1 cellular context compared by ENCODE assay signal in the genomic region with DNA sequence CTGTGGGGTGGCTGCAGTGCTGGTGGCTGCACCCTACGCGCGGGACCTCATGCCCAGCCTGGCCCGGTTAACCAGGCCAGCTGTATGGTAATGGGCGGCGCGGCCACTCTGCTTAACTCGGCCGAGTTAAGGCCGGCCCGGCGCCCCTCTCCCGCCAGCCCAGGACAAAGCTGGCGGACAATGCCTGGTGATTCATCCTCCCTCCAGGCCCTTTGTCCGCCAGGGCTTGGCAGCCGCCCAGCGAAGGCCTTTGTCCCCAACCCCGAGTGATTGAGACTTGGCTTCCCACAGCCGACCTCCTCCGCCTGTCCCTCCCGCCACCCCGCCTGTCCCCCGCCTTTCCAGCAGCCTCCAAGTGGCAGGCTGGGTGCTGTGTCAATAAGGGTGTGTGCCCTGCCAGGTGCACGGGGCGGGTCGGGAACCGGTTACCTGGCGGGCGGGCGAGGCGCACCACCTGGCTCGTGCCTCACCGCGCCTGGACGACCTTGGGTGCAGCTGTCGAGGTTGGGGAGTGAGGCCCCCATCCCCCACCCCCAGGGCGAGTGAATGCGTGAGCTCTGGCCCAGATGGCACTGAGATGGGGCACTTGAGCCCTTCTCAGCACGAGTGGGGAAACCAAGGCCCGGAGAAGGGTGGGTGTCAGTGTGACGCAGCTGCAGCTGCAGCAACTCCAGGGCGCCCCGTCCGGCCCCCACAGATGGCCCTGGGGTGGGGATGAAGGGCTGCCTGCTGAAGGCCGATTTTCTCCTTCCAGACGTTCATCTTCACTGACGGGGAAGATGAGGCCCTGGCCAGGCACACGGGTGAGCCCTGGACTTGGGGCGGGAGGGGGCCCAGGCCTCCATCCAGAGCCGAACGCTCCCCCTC.
TF ChIP-seq lines count a peak whose summit lies in the region.

No MANE protein-coding gene starts in this region.

TF ChIP-seq in K562, 482 proteins besides CTCF, POLR2A, EP300 and RAD21 (continued from another document and continues in another):
- TF ChIP-seq, protein P1, sequence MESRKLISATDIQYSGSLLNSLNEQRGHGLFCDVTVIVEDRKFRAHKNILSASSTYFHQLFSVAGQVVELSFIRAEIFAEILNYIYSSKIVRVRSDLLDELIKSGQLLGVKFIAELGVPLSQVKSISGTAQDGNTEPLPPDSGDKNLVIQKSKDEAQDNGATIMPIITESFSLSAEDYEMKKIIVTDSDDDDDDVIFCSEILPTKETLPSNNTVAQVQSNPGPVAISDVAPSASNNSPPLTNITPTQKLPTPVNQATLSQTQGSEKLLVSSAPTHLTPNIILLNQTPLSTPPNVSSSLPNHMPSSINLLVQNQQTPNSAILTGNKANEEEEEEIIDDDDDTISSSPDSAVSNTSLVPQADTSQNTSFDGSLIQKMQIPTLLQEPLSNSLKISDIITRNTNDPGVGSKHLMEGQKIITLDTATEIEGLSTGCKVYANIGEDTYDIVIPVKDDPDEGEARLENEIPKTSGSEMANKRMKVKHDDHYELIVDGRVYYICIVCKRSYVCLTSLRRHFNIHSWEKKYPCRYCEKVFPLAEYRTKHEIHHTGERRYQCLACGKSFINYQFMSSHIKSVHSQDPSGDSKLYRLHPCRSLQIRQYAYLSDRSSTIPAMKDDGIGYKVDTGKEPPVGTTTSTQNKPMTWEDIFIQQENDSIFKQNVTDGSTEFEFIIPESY (CRISPR knock-in tag; IDR thresholded peaks at IDR 0.05): peak; percentile 73
- TF ChIP-seq FOXK1 (CRISPR knock-in tag; IDR thresholded peaks at IDR 0.05; ENCODE audit: borderline replicate concordance): no peak
- TF ChIP-seq SMAD1 (IDR thresholded peaks at IDR 0.05; ENCODE audit: low read depth, low read length, partially characterized antibody): no peak
- TF ChIP-seq EP400 (IDR thresholded peaks at IDR 0.05): no peak
- TF ChIP-seq ZNF75A (CRISPR knock-in tag; IDR thresholded peaks at IDR 0.05): no peak
- TF ChIP-seq JUND (IDR thresholded peaks at IDR 0.05; ENCODE audit: borderline replicate concordance, low read depth, low read length): peak; percentile 74
- peak; percentile 42; the same call in 1 of the 3 replicates for TF ChIP-seq JUND (tag; IDR thresholded peaks at IDR 0.05; ENCODE audit: borderline replicate concordance, low read depth, low read length)
- TF ChIP-seq, protein P2, sequence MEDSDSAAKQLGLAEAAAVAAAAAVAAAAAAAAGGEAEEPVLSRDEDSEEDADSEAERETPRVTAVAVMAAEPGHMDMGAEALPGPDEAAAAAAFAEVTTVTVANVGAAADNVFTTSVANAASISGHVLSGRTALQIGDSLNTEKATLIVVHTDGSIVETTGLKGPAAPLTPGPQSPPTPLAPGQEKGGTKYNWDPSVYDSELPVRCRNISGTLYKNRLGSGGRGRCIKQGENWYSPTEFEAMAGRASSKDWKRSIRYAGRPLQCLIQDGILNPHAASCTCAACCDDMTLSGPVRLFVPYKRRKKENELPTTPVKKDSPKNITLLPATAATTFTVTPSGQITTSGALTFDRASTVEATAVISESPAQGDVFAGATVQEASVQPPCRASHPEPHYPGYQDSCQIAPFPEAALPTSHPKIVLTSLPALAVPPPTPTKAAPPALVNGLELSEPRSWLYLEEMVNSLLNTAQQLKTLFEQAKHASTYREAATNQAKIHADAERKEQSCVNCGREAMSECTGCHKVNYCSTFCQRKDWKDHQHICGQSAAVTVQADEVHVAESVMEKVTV (CRISPR knock-in tag; IDR thresholded peaks at IDR 0.05): no peak
- TF ChIP-seq KLF16 (IDR thresholded peaks at IDR 0.05): no peak
- no peak; the same call in 1 of the 2 replicates for TF ChIP-seq ZBTB7A (IDR thresholded peaks at IDR 0.05; ENCODE audit: borderline replicate concordance, control insufficient read depth, low read depth, low read length)
- TF ChIP-seq, protein P3, sequence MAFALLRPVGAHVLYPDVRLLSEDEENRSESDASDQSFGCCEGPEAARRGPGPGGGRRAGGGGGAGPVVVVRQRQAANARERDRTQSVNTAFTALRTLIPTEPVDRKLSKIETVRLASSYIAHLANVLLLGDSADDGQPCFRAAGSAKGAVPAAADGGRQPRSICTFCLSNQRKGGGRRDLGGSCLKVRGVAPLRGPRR (CRISPR knock-in tag; IDR thresholded peaks at IDR 0.05): no peak
- TF ChIP-seq IRF2 (CRISPR knock-in tag; IDR thresholded peaks at IDR 0.05): no peak
- TF ChIP-seq RBBP5 (IDR thresholded peaks at IDR 0.05; ENCODE audit: borderline replicate concordance, insufficient read depth, low read length, poor library complexity, severe bottlenecking): no peak
- TF ChIP-seq, protein P4, sequence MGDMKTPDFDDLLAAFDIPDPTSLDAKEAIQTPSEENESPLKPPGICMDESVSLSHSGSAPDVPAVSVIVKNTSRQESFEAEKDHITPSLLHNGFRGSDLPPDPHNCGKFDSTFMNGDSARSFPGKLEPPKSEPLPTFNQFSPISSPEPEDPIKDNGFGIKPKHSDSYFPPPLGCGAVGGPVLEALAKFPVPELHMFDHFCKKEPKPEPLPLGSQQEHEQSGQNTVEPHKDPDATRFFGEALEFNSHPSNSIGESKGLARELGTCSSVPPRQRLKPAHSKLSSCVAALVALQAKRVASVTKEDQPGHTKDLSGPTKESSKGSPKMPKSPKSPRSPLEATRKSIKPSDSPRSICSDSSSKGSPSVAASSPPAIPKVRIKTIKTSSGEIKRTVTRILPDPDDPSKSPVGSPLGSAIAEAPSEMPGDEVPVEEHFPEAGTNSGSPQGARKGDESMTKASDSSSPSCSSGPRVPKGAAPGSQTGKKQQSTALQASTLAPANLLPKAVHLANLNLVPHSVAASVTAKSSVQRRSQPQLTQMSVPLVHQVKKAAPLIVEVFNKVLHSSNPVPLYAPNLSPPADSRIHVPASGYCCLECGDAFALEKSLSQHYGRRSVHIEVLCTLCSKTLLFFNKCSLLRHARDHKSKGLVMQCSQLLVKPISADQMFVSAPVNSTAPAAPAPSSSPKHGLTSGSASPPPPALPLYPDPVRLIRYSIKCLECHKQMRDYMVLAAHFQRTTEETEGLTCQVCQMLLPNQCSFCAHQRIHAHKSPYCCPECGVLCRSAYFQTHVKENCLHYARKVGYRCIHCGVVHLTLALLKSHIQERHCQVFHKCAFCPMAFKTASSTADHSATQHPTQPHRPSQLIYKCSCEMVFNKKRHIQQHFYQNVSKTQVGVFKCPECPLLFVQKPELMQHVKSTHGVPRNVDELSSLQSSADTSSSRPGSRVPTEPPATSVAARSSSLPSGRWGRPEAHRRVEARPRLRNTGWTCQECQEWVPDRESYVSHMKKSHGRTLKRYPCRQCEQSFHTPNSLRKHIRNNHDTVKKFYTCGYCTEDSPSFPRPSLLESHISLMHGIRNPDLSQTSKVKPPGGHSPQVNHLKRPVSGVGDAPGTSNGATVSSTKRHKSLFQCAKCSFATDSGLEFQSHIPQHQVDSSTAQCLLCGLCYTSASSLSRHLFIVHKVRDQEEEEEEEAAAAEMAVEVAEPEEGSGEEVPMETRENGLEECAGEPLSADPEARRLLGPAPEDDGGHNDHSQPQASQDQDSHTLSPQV (IDR thresholded peaks at IDR 0.05): no peak
- no peak for TF ChIP-seq ELF1 (tag; IDR thresholded peaks at IDR 0.05)
- TF ChIP-seq ZSCAN29 (IDR thresholded peaks at IDR 0.05): no peak
- no peak for TF ChIP-seq HDAC3 (IDR thresholded peaks at IDR 0.05; ENCODE audit: borderline replicate concordance, partially characterized antibody)
- TF ChIP-seq, protein P5, sequence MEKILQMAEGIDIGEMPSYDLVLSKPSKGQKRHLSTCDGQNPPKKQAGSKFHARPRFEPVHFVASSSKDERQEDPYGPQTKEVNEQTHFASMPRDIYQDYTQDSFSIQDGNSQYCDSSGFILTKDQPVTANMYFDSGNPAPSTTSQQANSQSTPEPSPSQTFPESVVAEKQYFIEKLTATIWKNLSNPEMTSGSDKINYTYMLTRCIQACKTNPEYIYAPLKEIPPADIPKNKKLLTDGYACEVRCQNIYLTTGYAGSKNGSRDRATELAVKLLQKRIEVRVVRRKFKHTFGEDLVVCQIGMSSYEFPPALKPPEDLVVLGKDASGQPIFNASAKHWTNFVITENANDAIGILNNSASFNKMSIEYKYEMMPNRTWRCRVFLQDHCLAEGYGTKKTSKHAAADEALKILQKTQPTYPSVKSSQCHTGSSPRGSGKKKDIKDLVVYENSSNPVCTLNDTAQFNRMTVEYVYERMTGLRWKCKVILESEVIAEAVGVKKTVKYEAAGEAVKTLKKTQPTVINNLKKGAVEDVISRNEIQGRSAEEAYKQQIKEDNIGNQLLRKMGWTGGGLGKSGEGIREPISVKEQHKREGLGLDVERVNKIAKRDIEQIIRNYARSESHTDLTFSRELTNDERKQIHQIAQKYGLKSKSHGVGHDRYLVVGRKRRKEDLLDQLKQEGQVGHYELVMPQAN (IDR thresholded peaks at IDR 0.05; ENCODE audit: borderline replicate concordance): no peak
- no peak for TF ChIP-seq SPI1 (IDR thresholded peaks at IDR 0.05; ENCODE audit: borderline replicate concordance, low read depth, low read length)
- no peak for TF ChIP-seq ZNF41 (CRISPR knock-in tag; conservative IDR thresholded peaks at IDR 0.05)
- no peak for TF ChIP-seq ZNF239 (CRISPR knock-in tag; IDR thresholded peaks at IDR 0.05)
- TF ChIP-seq PHF21A (IDR thresholded peaks at IDR 0.05; ENCODE audit: borderline replicate concordance, low read depth): no peak
- no peak for TF ChIP-seq CHD2 (IDR thresholded peaks at IDR 0.05; ENCODE audit: low read depth, low read length)
- TF ChIP-seq, protein P6, sequence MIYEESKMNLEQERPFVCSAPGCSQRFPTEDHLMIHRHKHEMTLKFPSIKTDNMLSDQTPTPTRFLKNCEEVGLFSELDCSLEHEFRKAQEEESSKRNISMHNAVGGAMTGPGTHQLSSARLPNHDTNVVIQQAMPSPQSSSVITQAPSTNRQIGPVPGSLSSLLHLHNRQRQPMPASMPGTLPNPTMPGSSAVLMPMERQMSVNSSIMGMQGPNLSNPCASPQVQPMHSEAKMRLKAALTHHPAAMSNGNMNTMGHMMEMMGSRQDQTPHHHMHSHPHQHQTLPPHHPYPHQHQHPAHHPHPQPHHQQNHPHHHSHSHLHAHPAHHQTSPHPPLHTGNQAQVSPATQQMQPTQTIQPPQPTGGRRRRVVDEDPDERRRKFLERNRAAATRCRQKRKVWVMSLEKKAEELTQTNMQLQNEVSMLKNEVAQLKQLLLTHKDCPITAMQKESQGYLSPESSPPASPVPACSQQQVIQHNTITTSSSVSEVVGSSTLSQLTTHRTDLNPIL (CRISPR knock-in tag; IDR thresholded peaks at IDR 0.05): no peak
- TF ChIP-seq POLR2B (IDR thresholded peaks at IDR 0.05; ENCODE audit: low read depth, partially characterized antibody): no peak
- TF ChIP-seq POLR3A (IDR thresholded peaks at IDR 0.05; ENCODE audit: borderline replicate concordance, extremely low read depth, insufficient read depth, insufficient read length): no peak
- peak; percentile 74 for TF ChIP-seq FOSL1 (tag; conservative IDR thresholded peaks at IDR 0.05)
- no peak for TF ChIP-seq PRPF4 (IDR thresholded peaks at IDR 0.05; ENCODE audit: insufficient read depth, low read depth, low read length, poor library complexity, severe bottlenecking)
- TF ChIP-seq CBFA2T3 (IDR thresholded peaks at IDR 0.05): no peak
- no peak for TF ChIP-seq KAT8 (IDR thresholded peaks at IDR 0.05; ENCODE audit: low read depth)
- no peak for TF ChIP-seq TAF7 (tag; IDR thresholded peaks at IDR 0.05)
- TF ChIP-seq EZH2 (IDR thresholded peaks at IDR 0.05; ENCODE audit: borderline replicate concordance, low read depth, low read length): no peak
- TF ChIP-seq, protein P7, sequence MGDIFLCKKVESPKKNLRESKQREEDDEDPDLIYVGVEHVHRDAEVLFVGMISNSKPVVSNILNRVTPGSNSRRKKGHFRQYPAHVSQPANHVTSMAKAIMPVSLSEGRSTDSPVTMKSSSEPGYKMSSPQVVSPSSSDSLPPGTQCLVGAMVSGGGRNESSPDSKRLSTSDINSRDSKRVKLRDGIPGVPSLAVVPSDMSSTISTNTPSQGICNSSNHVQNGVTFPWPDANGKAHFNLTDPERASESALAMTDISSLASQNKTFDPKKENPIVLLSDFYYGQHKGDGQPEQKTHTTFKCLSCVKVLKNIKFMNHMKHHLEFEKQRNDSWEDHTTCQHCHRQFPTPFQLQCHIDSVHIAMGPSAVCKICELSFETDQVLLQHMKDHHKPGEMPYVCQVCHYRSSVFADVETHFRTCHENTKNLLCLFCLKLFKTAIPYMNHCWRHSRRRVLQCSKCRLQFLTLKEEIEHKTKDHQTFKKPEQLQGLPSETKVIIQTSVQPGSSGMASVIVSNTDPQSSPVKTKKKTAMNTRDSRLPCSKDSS (IDR thresholded peaks at IDR 0.05; ENCODE audit: low read depth, partially characterized antibody): no peak
- no peak for TF ChIP-seq LCOR (CRISPR knock-in tag; IDR thresholded peaks at IDR 0.05)
- TF ChIP-seq PHB (CRISPR knock-in tag; IDR thresholded peaks at IDR 0.05): no peak
- TF ChIP-seq, protein P8, sequence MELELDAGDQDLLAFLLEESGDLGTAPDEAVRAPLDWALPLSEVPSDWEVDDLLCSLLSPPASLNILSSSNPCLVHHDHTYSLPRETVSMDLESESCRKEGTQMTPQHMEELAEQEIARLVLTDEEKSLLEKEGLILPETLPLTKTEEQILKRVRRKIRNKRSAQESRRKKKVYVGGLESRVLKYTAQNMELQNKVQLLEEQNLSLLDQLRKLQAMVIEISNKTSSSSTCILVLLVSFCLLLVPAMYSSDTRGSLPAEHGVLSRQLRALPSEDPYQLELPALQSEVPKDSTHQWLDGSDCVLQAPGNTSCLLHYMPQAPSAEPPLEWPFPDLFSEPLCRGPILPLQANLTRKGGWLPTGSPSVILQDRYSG (tag; conservative IDR thresholded peaks at IDR 0.05; ENCODE audit: low read depth): no peak
- TF ChIP-seq ZNF408 (CRISPR knock-in tag; IDR thresholded peaks at IDR 0.05; ENCODE audit: low read depth): no peak
- no peak for TF ChIP-seq RUNX1 (IDR thresholded peaks at IDR 0.05; ENCODE audit: low read depth)
- TF ChIP-seq GABPB1 (CRISPR knock-in tag; IDR thresholded peaks at IDR 0.05): no peak
- no peak for TF ChIP-seq ATF7 (IDR thresholded peaks at IDR 0.05)
- TF ChIP-seq NEUROD1 (IDR thresholded peaks at IDR 0.05; ENCODE audit: borderline replicate concordance, low read depth, low read length, partially characterized antibody): no peak
- TF ChIP-seq, protein P9, sequence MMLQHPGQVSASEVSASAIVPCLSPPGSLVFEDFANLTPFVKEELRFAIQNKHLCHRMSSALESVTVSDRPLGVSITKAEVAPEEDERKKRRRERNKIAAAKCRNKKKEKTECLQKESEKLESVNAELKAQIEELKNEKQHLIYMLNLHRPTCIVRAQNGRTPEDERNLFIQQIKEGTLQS (IDR thresholded peaks at IDR 0.05): peak; percentile 26; the same call in 1 of the 2 replicates
- TF ChIP-seq, protein P9 (CRISPR knock-in tag; conservative IDR thresholded peaks at IDR 0.05): no peak
- TF ChIP-seq, protein P10, sequence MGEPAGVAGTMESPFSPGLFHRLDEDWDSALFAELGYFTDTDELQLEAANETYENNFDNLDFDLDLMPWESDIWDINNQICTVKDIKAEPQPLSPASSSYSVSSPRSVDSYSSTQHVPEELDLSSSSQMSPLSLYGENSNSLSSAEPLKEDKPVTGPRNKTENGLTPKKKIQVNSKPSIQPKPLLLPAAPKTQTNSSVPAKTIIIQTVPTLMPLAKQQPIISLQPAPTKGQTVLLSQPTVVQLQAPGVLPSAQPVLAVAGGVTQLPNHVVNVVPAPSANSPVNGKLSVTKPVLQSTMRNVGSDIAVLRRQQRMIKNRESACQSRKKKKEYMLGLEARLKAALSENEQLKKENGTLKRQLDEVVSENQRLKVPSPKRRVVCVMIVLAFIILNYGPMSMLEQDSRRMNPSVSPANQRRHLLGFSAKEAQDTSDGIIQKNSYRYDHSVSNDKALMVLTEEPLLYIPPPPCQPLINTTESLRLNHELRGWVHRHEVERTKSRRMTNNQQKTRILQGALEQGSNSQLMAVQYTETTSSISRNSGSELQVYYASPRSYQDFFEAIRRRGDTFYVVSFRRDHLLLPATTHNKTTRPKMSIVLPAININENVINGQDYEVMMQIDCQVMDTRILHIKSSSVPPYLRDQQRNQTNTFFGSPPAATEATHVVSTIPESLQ (CRISPR knock-in tag; IDR thresholded peaks at IDR 0.05): no peak
